Comparison of ENCODE assay signal across 8 cellular contexts in the genomic region with DNA sequence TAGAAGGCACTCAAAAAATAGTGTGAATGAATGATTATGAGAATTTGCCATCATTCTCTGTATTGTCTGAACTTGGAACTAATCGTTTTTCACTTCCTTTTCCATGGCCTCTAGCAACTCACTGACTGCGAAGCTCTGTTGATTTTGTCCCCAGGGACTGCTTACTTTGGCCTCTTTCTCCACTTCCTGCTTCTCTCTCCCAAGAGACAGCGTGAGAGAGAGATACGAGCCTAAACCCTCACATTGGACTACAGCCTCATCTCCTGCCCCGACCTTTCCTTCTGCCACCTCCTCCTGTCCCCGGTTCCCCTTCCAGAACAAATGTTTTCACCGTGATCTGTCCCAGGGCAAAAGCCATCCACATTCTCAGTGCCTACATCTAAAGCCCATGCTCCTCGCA.
DNase-seq lines count a peak whose midpoint lies in the region; ATAC-seq and TF ChIP-seq lines count a peak whose summit lies in the region.

No MANE protein-coding gene starts in this region.

- H3K27me3 ChIP-seq in right cardiac atrium (ENCODE audit: control insufficient read depth, insufficient read depth), result no peaks in the 10 kb centered on the region

- no peak overlapping the region for H3K27ac Mint-ChIP-seq in T-helper 17 cell

- H3K9me3 ChIP-seq in right cardiac atrium (ENCODE audit: control insufficient read depth, low read length) (no peaks in the 10 kb centered on the region), T-helper 17 cell (ENCODE audit: control insufficient read depth, low read length, poor library complexity, severe bottlenecking) (no peaks in the 10 kb centered on the region)

- TF ChIP-seq CTCF in GM10266 (IDR thresholded peaks at IDR 0.05; ENCODE audit: control insufficient read depth, insufficient read depth, low read depth, missing control alignments), result no peak

- ATAC-seq in GM21526 (IDR thresholded peaks at IDR 0.05; ENCODE audit: low FRiP score, unreplicated experiment), result peak; percentile 85
- peak; percentile 97 for ATAC-seq in HG03558 (IDR thresholded peaks at IDR 0.05; ENCODE audit: extremely low read depth, unreplicated experiment)
- peak; percentile 50 to 74 for ATAC-seq in right cardiac atrium
- no peak for ATAC-seq in T-helper 17 cell

- peaks cover 6% of the 10 kb centered on the region for H3K4me1 Mint-ChIP-seq in T-helper 17 cell

- intact Hi-C loops in right cardiac atrium (cut with DNase I), result no loop called here

- WGBS in right cardiac atrium, result 26% methylated on average over 8 of the region's 8 CpGs

- H3K4me3 ChIP-seq in right cardiac atrium (ENCODE audit: low read length), result no peak overlapping the region

- H3K4me1 ChIP-seq in right cardiac atrium (ENCODE audit: control insufficient read depth, insufficient read depth, low read length), result peaks cover 2% of the 10 kb centered on the region

- H3K4me3 Mint-ChIP-seq in T-helper 17 cell, result no peak overlapping the region

- peak; percentile 36 for DNase-seq in GM10266 (ENCODE audit: extremely low spot score)
- DNase-seq in right cardiac atrium, result peak in 1 of 3 donors; percentile 54
- DNase-seq in NCI-H1105 (lab: John Stamatoyannopoulos, UW), result no peak
- DNase-seq in NCI-H2171 treated with DMSO at 0.1 percent for 48 hours (lab: John Stamatoyannopoulos, UW), result no peak
- DNase-seq in T-helper 17 cell, result no peak
- no peak for DNase-seq in NCI-H2107 treated with DMSO at 0.1 percent for 48 hours (lab: John Stamatoyannopoulos, UW; ENCODE audit: unreplicated experiment)

- no peak overlapping the region for H3K27ac ChIP-seq in right cardiac atrium (ENCODE audit: low read length)

- peaks cover 36% of the 10 kb centered on the region for H3K27me3 Mint-ChIP-seq in T-helper 17 cell

- peaks cover 4% of the 10 kb centered on the region for H3K36me3 Mint-ChIP-seq in T-helper 17 cell (ENCODE audit: low read depth)
